In genomic region chr5:156327306-156327705, GRCh38 we compare ENCODE assay signal across 11 cellular contexts. TPM values are rescaled to one million over a fixed set of nuclear protein-coding genes. Genes with fewer than 3 reads are reported as not detected.
DNase-seq lines count a peak whose midpoint lies in the region; ATAC-seq and TF ChIP-seq lines count a peak whose summit lies in the region.
"Had no signal": no experiment of that assay in that cellular context is flagged by ENCODE, and none has a peak within 500 bp of the region (broad histone marks: within the 10 kb centered on the region; RNA-seq: fewer than 3 reads in every experiment).

No MANE protein-coding gene starts in this region.

- H3K27me3 ChIP-seq in ascending aorta (no peaks in the 10 kb centered on the region), prostate gland (replicated peaks; ENCODE audit: insufficient read depth) (no peaks in the 10 kb centered on the region), H7 (ENCODE audit: control insufficient read depth, insufficient read depth, low read length) (no peaks in the 10 kb centered on the region)
- H3K27me3 ChIP-seq: pancreas had no signal

- no peak for TF ChIP-seq POLR2A in prostate gland (IDR thresholded peaks at IDR 0.05)

- H3K36me3 Mint-ChIP-seq in activated CD4-positive, alpha-beta memory T cell treated with anti-CD3 and anti-CD28 coated beads for 36 hours = no peaks in the 10 kb centered on the region
- H3K36me3 Mint-ChIP-seq: T-cell had no signal

- no peaks in the 10 kb centered on the region for H3K9me3 Mint-ChIP-seq in activated CD4-positive, alpha-beta memory T cell treated with anti-CD3 and anti-CD28 coated beads for 36 hours
- H3K9me3 Mint-ChIP-seq: T-cell had no signal

- H3K27me3 Mint-ChIP-seq in activated CD4-positive, alpha-beta memory T cell treated with anti-CD3 and anti-CD28 coated beads for 36 hours = peaks cover 9% of the 10 kb centered on the region

- ATAC-seq in left ventricle myocardium superior = peak; percentile 19
- ATAC-seq: T-cell had no signal

- CTCF ChIA-PET in AG04449 (lab: Yijun Ruan, JAX) = interaction anchor here (1.2 to 1.6 kb wide), 3 partner anchors 50 to 497 kb away, joined by 3 to 7 read pairs (median 4); no protein-coding TSS in a partner anchor
- CTCF ChIA-PET in activated CD4-positive, alpha-beta memory T cell treated with anti-CD3 and anti-CD28 coated beads for 36 hours (lab: Charles Lee) = no interaction called here

- H3K4me1 Mint-ChIP-seq in activated CD4-positive, alpha-beta memory T cell treated with anti-CD3 and anti-CD28 coated beads for 36 hours (ENCODE audit: low read depth) = no peaks in the 10 kb centered on the region
- H3K4me1 Mint-ChIP-seq: T-cell had no signal

- H3K27ac Mint-ChIP-seq in activated CD4-positive, alpha-beta memory T cell treated with anti-CD3 and anti-CD28 coated beads for 36 hours = no peak overlapping the region
- H3K27ac Mint-ChIP-seq: T-cell had no signal

- TF ChIP-seq CTCF in AG04449 (IDR thresholded peaks at IDR 0.05; ENCODE audit: insufficient read depth, low read length, missing control alignments) (no peak), ascending aorta (IDR thresholded peaks at IDR 0.05) (no peak), prostate gland (IDR thresholded peaks at IDR 0.05) (no peak)

- no peak overlapping the region for H3K4me3 Mint-ChIP-seq in activated CD4-positive, alpha-beta memory T cell treated with anti-CD3 and anti-CD28 coated beads for 36 hours
- H3K4me3 Mint-ChIP-seq: T-cell had no signal

- POLR2A ChIA-PET in AG04449 (lab: Yijun Ruan, JAX) = interaction anchor here (1.1 to 1.6 kb wide), 4 partner anchors 32 to 141 kb away, joined by 4 to 6 read pairs (median 4); no protein-coding TSS in a partner anchor
- POLR2A ChIA-PET in activated CD4-positive, alpha-beta memory T cell treated with anti-CD3 and anti-CD28 coated beads for 36 hours (lab: Charles Lee) = interaction anchor here (1.3 kb wide), 1 partner anchor 20 kb away, joined by 4 read pairs; no protein-coding TSS in a partner anchor

- H3K27ac ChIP-seq in ascending aorta (peak overlapping the region; percentile 81 to 86), prostate gland (peak overlapping the region in 1 of 2 donors; percentile 25)
- H3K27ac ChIP-seq: pancreas had no signal

- 38% methylated on average over 6 of the region's 6 CpGs for WGBS in prostate gland

- no peak for DNase-seq in AG04449 (ENCODE audit: low read depth, low spot score)
- no peak for DNase-seq in ascending aorta (ENCODE audit: low spot score in 2 of 2)
- DNase-seq in left ventricle myocardium superior = no peak
- no peak for DNase-seq in prostate gland (ENCODE audit: low spot score)
- DNase-seq in NCI-H2081 treated with DMSO at 0.1 percent for 48 hours (lab: John Stamatoyannopoulos, UW) = no peak
- DNase-seq in stimulated activated CD4-positive, alpha-beta T cell treated with anti-CD3 and anti-CD28 coated beads, Interleukin-1b, Interleukin-23, amount 100 ng/mL, for 48 hours = no peak
- DNase-seq in H7 = no peak
- no peak for DNase-seq in activated CD4-positive, alpha-beta memory T cell treated with anti-CD3 and anti-CD28 coated beads for 36 hours
- DNase-seq: AML-193, T-cell had no signal

- peaks cover 0 to 14% of the 10 kb centered on the region in 2 donors for H3K4me1 ChIP-seq in ascending aorta
- H3K4me1 ChIP-seq in prostate gland (replicated peaks) = no peaks in the 10 kb centered on the region
- H3K4me1 ChIP-seq: pancreas had no signal

- H3K36me3 ChIP-seq in ascending aorta (no peaks in the 10 kb centered on the region), prostate gland (no peaks in the 10 kb centered on the region), H7 (replicated peaks; ENCODE audit: control insufficient read depth, insufficient read depth, low read length) (no peaks in the 10 kb centered on the region)
- H3K36me3 ChIP-seq: pancreas had no signal

- H3K4me3 ChIP-seq in AG04449 (ENCODE audit: low read depth, low read length) (peak overlapping the region; percentile 72), ascending aorta (peak overlapping the region; percentile 48 to 80), prostate gland (peak overlapping the region; percentile 4 to 17), H7 (ENCODE audit: insufficient read depth, low read depth, low read length) (no peak overlapping the region)

- intact Hi-C loops in ascending aorta (cut with DNase I) (loop anchor here (10.0 kb wide), 1 partner anchor 383 kb away; no protein-coding TSS in a partner anchor), left ventricle myocardium superior (cut with micrococcal nuclease) (no loop called here), prostate gland (cut with DNase I) (no loop called here)
- intact Hi-C loops in activated CD4-positive, alpha-beta memory T cell treated with anti-CD3 and anti-CD28 coated beads for 36 hours (cut with micrococcal nuclease) = no loop called here

- H3K9me3 ChIP-seq in ascending aorta (no peaks in the 10 kb centered on the region), prostate gland (no peaks in the 10 kb centered on the region)
- H3K9me3 ChIP-seq: pancreas had no signal

RNA-seq across cellular contexts. Expression of gene SGCD, which starts 0.3 kb away (rescaled TPM):
- total RNA-seq in ascending aorta = 4.0 TPM
- total RNA-seq in left ventricle myocardium superior = 76.9 TPM
- 1 to 10 TPM; 3.2 to 3.6 TPM for total RNA-seq in prostate gland
- 0.04 TPM in 1 of 2 replicates, not detected in the other for total RNA-seq in H7 (2014; rRNA removed; shearing (Covaris generic))
- total RNA-seq in activated CD4-positive, alpha-beta memory T cell treated with anti-CD3 and anti-CD28 coated beads for 36 hours = not detected

Comparison
In these comparisons a context has a peak if more than half of its experiments do, and no peak if none do; other contexts are left out.
1. RNA of gene SGCD, which starts 0.3 kb away (total RNA-seq): 76.9 TPM in left ventricle myocardium superior (single experiment); 4.0 TPM in ascending aorta (single experiment), 3.2 to 3.6 TPM in prostate gland, 0.04 TPM in H7 and not detected in activated CD4-positive, alpha-beta memory T cell treated with anti-CD3 and anti-CD28 coated beads for 36 hours; every median in the first group is over 10 times any median in the second.